23 cellular contexts compared by ENCODE assay signal in the genomic region with DNA sequence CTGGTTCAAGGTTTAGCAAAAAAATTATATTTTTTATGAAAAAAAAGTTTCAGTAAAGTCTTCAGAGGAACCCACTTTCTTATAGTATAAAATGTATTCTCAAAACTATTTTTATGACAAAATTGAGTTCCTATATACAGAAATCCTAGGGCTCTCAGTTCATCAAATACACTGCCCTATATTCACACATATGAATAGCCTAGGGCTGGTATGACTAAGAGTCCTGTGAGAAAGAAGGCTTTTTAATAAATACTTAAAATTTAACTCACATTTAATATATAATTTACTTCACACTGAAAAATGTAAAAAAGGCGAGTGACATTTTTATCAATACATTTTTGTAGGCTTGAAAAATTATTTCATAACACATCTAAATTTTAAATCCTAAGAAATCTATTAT.
"Had no signal": no experiment of that assay in that cellular context is flagged by ENCODE, and none has a peak within 500 bp of the region (broad histone marks: within the 10 kb centered on the region; RNA-seq: fewer than 3 reads in every experiment).

No MANE protein-coding gene starts in this region.

- H3K27me3 ChIP-seq: MG63, SJSA1 had no signal

- DNase-seq: KBM-7, MG63, NCI-H1092, NCI-H1105 treated with DMSO at 0.1 percent for 48 hours, NCI-H1417 treated with DMSO at 0.1 percent for 48 hours, NCI-H146, NCI-H1694 treated with DMSO at 0.1 percent for 48 hours, NCI-H2029, NCI-H2081 treated with DMSO at 0.1 percent for 48 hours, NCI-H2171, NCI-H226, NCI-H446, NCI-H510A, NCI-H524 treated with DMSO at 0.1 percent for 48 hours, NCI-H69, NCI-H774, Right ventricle myocardium superior, RPMI8226, SIG-M5, SK-N-SH, SW 1271 had no signal

- H3K4me3 ChIP-seq: MG63, SJSA1 had no signal

- H3K36me3 ChIP-seq: MG63 had no signal

- H3K4me1 ChIP-seq: SJSA1 had no signal

- H3K9me3 ChIP-seq: MG63, SJSA1, SK-N-SH had no signal

- FAIRE-seq: RCC 7860 had no signal

- H3K27ac ChIP-seq: SJSA1 had no signal
